16 cellular contexts compared by ENCODE assay signal in the genomic region with DNA sequence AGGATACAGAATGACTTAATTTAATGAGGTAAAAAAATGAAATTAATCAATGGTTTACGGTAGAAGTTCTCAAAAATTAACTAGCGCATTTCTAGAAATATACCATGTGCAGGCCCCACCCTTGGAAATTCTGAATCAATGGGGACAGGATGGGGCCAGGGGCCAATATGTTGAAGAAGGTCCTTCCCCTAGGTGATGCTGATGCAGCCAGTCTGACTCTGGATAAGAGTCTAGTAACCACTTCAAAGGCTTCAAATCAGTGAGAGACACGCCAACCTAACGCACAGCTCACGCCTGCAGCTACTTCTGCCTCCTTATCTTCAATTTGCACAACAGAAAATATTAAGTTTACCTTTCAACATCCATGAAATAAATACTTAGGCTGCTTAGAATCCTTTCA. TPM values are rescaled to one million over a fixed set of nuclear protein-coding genes. Genes with fewer than 3 reads are reported as not detected.
DNase-seq lines count a peak whose midpoint lies in the region; ATAC-seq and TF ChIP-seq lines count a peak whose summit lies in the region.
"Had no signal": no experiment of that assay in that cellular context is flagged by ENCODE, and none has a peak within 500 bp of the region (broad histone marks: within the 10 kb centered on the region; RNA-seq: fewer than 3 reads in every experiment).

No MANE protein-coding gene starts in this region.

- H3K4me3 ChIP-seq in gastrocnemius medialis (no peak overlapping the region), esophagus squamous epithelium (no peak overlapping the region), upper lobe of right lung (no peak overlapping the region)
- H3K4me3 ChIP-seq: BLaER1 treated with 17β-estradiol and CSF1 and Interleukin-3, amounts not matched to agents 10 nM and 100 nM; Peyer's patch had no signal

- peak; percentile 100 for ATAC-seq in activated CD4-positive, CD25-positive, alpha-beta regulatory T cell treated with anti-CD3 and anti-CD28 coated beads, Interleukin-2, amount 50 U/mL, for 24 hours
- ATAC-seq in gastrocnemius medialis: no peak
- ATAC-seq in upper lobe of right lung: no peak

- H3K27ac ChIP-seq in gastrocnemius medialis: no peak overlapping the region
- no peak overlapping the region for H3K27ac ChIP-seq in esophagus squamous epithelium
- H3K27ac ChIP-seq in upper lobe of right lung: no peak overlapping the region
- H3K27ac ChIP-seq: Peyer's patch had no signal

- TF ChIP-seq POLR2A in gastrocnemius medialis (IDR thresholded peaks at IDR 0.05): no peak
- no peak for TF ChIP-seq POLR2A in esophagus squamous epithelium (IDR thresholded peaks at IDR 0.05)

- H3K36me3 ChIP-seq in gastrocnemius medialis (peaks cover 9 to 98% of the 10 kb centered on the region in 2 donors), esophagus squamous epithelium (peaks cover 18 to 100% (median 66%) of the 10 kb centered on the region in 3 donors), upper lobe of right lung (peaks cover 99% of the 10 kb centered on the region)

- 84 to 92% methylated on average over 5 of the region's 5 CpGs for WGBS in esophagus squamous epithelium, 2 donors

- TF ChIP-seq CTCF in gastrocnemius medialis (IDR thresholded peaks at IDR 0.05 in 4 of 5, conservative IDR thresholded peaks at IDR 0.05 in 1 of 5) (no peak), esophagus squamous epithelium (IDR thresholded peaks at IDR 0.05) (no peak), upper lobe of right lung (IDR thresholded peaks at IDR 0.05) (no peak)

- in situ Hi-C loops in gastrocnemius medialis (cut with MboI; ENCODE audit: low sequenced_read_pairs in 4 of 4): no loop called here

- H3K27me3 ChIP-seq in gastrocnemius medialis (no peaks in the 10 kb centered on the region), esophagus squamous epithelium (no peaks in the 10 kb centered on the region), upper lobe of right lung (no peaks in the 10 kb centered on the region)
- H3K27me3 ChIP-seq: BLaER1 treated with 17β-estradiol and CSF1 and Interleukin-3, amounts not matched to agents 10 nM and 100 nM; Peyer's patch had no signal

- intact Hi-C loops in gastrocnemius medialis (cut with DNase I; ENCODE audit: low total_unique reads): no loop called here
- intact Hi-C loops in esophagus squamous epithelium (cut with DNase I): no loop called here
- intact Hi-C loops in upper lobe of right lung (cut with DNase I): no loop called here

- DNase-seq in activated T-cell treated with anti-CD3 and anti-CD28 coated beads, Interleukin-2, amount 50 U/mL, for 1 hour: peak; percentile 25
- peak; percentile 20 for DNase-seq in effector CD4-positive, alpha-beta T cell
- DNase-seq in stimulated activated CD4-positive, alpha-beta T cell treated with anti-CD3 and anti-CD28 coated beads, TNF-alpha, amount 100 ng/mL, for 48 hours (ENCODE audit: low read depth in 3 of 3): peak in 2 of 3 donors; percentile 48 to 61
- no peak for DNase-seq in gastrocnemius medialis
- no peak for DNase-seq in KG1 (lab: John Stamatoyannopoulos, UW)
- DNase-seq in esophagus squamous epithelium (lab: John Stamatoyannopoulos, UW): no peak
- no peak for DNase-seq in upper lobe of right lung
- DNase-seq: activated gamma-delta T cell, EL, midbrain, NCI-H1092 treated with DMSO at 0.1 percent for 48 hours, NCI-H526, Peyer's patch, small intestine had no signal

- H3K4me1 ChIP-seq in gastrocnemius medialis (no peaks in the 10 kb centered on the region), esophagus squamous epithelium (peaks cover 0 to 4% (median 0%) of the 10 kb centered on the region in 3 donors), upper lobe of right lung (no peaks in the 10 kb centered on the region)
- H3K4me1 ChIP-seq: Peyer's patch had no signal

- H3K9me3 ChIP-seq in gastrocnemius medialis (no peaks in the 10 kb centered on the region), esophagus squamous epithelium (no peaks in the 10 kb centered on the region), upper lobe of right lung (no peaks in the 10 kb centered on the region)
- H3K9me3 ChIP-seq: Peyer's patch had no signal

RNA-seq across cellular contexts. Expression of a gene that starts 14.9 kb away (rescaled TPM):
- total RNA-seq in gastrocnemius medialis: 10 to 100 TPM; 23.4 to 32.1 (median 23.6) TPM
- total RNA-seq in esophagus squamous epithelium: 10 to 100 TPM; 14.1 to 31.9 (median 21.0) TPM
- total RNA-seq in upper lobe of right lung: 52.1 TPM

RNA-seq across cellular contexts. Expression of a gene that starts 17.9 kb away (rescaled TPM):
- total RNA-seq in gastrocnemius medialis (10 to 100 TPM; 19.0 to 29.3 (median 20.5) TPM), esophagus squamous epithelium (10 to 100 TPM; 67.6 to 92.9 (median 72.8) TPM), upper lobe of right lung (54.0 TPM)

Comparison
In these comparisons a context has a peak if more than half of its experiments do, and no peak if none do; other contexts are left out.
1. ATAC-seq: peak in activated CD4-positive, CD25-positive, alpha-beta regulatory T cell treated with anti-CD3 and anti-CD28 coated beads, Interleukin-2, amount 50 U/mL, for 24 hours (2 of 2); none in gastrocnemius medialis (0 of 2) and upper lobe of right lung (single experiment).
2. DNase-seq: peak in activated T-cell treated with anti-CD3 and anti-CD28 coated beads, Interleukin-2, amount 50 U/mL, for 1 hour (single experiment), effector CD4-positive, alpha-beta T cell (single experiment) and stimulated activated CD4-positive, alpha-beta T cell treated with anti-CD3 and anti-CD28 coated beads, TNF-alpha, amount 100 ng/mL, for 48 hours (2 of 3); none in gastrocnemius medialis (0 of 2), KG1 (single experiment), esophagus squamous epithelium (single experiment) and upper lobe of right lung (single experiment).